ENCODE assay signal across 25 cellular contexts in genomic region chr13:101170306-101170705, GRCh38.
"Had no signal": no experiment of that assay in that cellular context is flagged by ENCODE, and none has a peak within 500 bp of the region (broad histone marks: within the 10 kb centered on the region; RNA-seq: fewer than 3 reads in every experiment).

No MANE protein-coding gene starts in this region.

- H3K27ac Mint-ChIP-seq: dendritic cell treated with granulocyte-macrophage colony-stimulating factor and Interleukin-4, amounts not matched to agents 40 ng/mL and 50 ng/mL, for 4 days; effector memory CD8-positive, alpha-beta T cell; endodermal cell had no signal

- H3K9me3 Mint-ChIP-seq: dendritic cell treated with granulocyte-macrophage colony-stimulating factor and Interleukin-4, amounts not matched to agents 40 ng/mL and 50 ng/mL, for 4 days; effector memory CD8-positive, alpha-beta T cell; endodermal cell had no signal

- H3K27ac ChIP-seq: colonic mucosa, coronary artery, dorsolateral prefrontal cortex, epithelial cell of prostate, esophagus muscularis mucosa, esophagus squamous epithelium, foreskin keratinocyte, gastrocnemius medialis, gastroesophageal sphincter, heart left ventricle, heart right ventricle had no signal

- H3K4me1 ChIP-seq: colonic mucosa, esophagus muscularis mucosa, esophagus squamous epithelium, foreskin keratinocyte, gastrocnemius medialis, gastroesophageal sphincter, heart left ventricle, heart right ventricle had no signal

- H3K4me1 Mint-ChIP-seq: endodermal cell had no signal

- H3K4me3 Mint-ChIP-seq: dendritic cell treated with granulocyte-macrophage colony-stimulating factor and Interleukin-4, amounts not matched to agents 40 ng/mL and 50 ng/mL, for 4 days; effector memory CD8-positive, alpha-beta T cell; endodermal cell had no signal

- DNase-seq: colonic mucosa; cortex of kidney; dermis blood vessel endothelial cell; dorsolateral prefrontal cortex; effector CD4-positive, alpha-beta T cell; effector CD8-positive, alpha-beta T cell; effector memory CD4-positive, alpha-beta T cell; effector memory CD8-positive, alpha-beta T cell; endodermal cell; erythroblast; esophagus squamous epithelium; foreskin fibroblast; foreskin keratinocyte; foreskin melanocyte; gastrocnemius medialis; glutamatergic neuron; head of caudate nucleus; heart left ventricle; heart right ventricle had no signal

- H3K27me3 ChIP-seq: colonic mucosa, dorsolateral prefrontal cortex, esophagus muscularis mucosa, esophagus squamous epithelium, foreskin keratinocyte, gastrocnemius medialis, gastroesophageal sphincter, heart left ventricle, heart right ventricle had no signal

- H3K9me3 ChIP-seq: colonic mucosa, esophagus muscularis mucosa, esophagus squamous epithelium, gastrocnemius medialis, gastroesophageal sphincter, heart left ventricle had no signal

- ATAC-seq: effector memory CD8-positive, alpha-beta T cell; esophagus mucosa; foreskin keratinocyte; gastrocnemius medialis; gastroesophageal sphincter; heart left ventricle; heart right ventricle had no signal

- H3K4me3 ChIP-seq: colonic mucosa, coronary artery, dorsolateral prefrontal cortex, esophagus muscularis mucosa, esophagus squamous epithelium, gastrocnemius medialis, gastroesophageal sphincter, heart left ventricle, heart right ventricle had no signal

- H3K36me3 ChIP-seq: colonic mucosa, esophagus muscularis mucosa, esophagus squamous epithelium, gastrocnemius medialis, gastroesophageal sphincter, heart left ventricle, heart right ventricle had no signal

- H3K27me3 Mint-ChIP-seq: dendritic cell treated with granulocyte-macrophage colony-stimulating factor and Interleukin-4, amounts not matched to agents 40 ng/mL and 50 ng/mL, for 4 days had no signal
